Comparison of ENCODE assay signal across 10 cellular contexts in genomic region chr12:53386381-53386780, GRCh38. TPM values are rescaled to one million over a fixed set of nuclear protein-coding genes. Genes with fewer than 3 reads are reported as not detected.
DNase-seq lines count a peak whose midpoint lies in the region; ATAC-seq, FAIRE-seq and TF ChIP-seq lines count a peak whose summit lies in the region.
"Not testable (repeated sequence)": the region's sequence is repeated elsewhere in the genome, so short reads cannot be mapped to it uniquely, and the experiment has no call there.
"Had no signal": no experiment of that assay in that cellular context is flagged by ENCODE, and none has a peak within 500 bp of the region (broad histone marks: within the 10 kb centered on the region; RNA-seq: fewer than 3 reads in every experiment).

No MANE protein-coding gene starts in this region.

- H3K27ac ChIP-seq in A549; HEK293 (ENCODE audit: extremely low read depth, low read depth, low read length); left ventricle myocardium inferior (replicated peaks): not testable (repeated sequence)
- H3K27ac ChIP-seq in spleen, result peak overlapping the region in 4 of 8 donors; percentile 16 to 43 (median 35)

- intact Hi-C loops in activated T-helper 2 cell treated with anti-CD3 and anti-CD28 coated beads, Interferon-gamma antibody, Interleukin-2, Interleukin-4, amounts not matched to agents 10 μg/mL and 5 μg/mL and 100 μg/mL, durations not matched to agents 14 hours and 24 hours and 36 hours (cut with micrococcal nuclease); left ventricle myocardium inferior (cut with micrococcal nuclease); spleen (cut with DNase I; ENCODE audit: low total_unique reads): not testable (repeated sequence)

- peaks cover 67% of the 10 kb centered on the region for H3K4me1 ChIP-seq in A549
- H3K4me1 ChIP-seq in HEK293 (ENCODE audit: control insufficient read depth, insufficient read depth, low read length), result peaks cover 21% of the 10 kb centered on the region
- peaks cover 100% of the 10 kb centered on the region for H3K4me1 ChIP-seq in left ventricle myocardium inferior
- peaks cover 65 to 100% (median 99%) of the 10 kb centered on the region in 6 donors for H3K4me1 ChIP-seq in spleen

- H3K27me3 ChIP-seq in left ventricle myocardium inferior (ENCODE audit: low read depth); spleen (replicated peaks in 1 of 7): not testable (repeated sequence)

- H3K4me2 ChIP-seq in A549, result peak overlapping the region; percentile 28

- POLR2A ChIA-PET in A549 (lab: Yijun Ruan, JAX) (interaction anchor here (0.8 kb wide), 1 partner anchor 275 kb away, joined by 4 read pairs; no protein-coding TSS in a partner anchor), HEK293 (lab: Yijun Ruan, JAX) (interaction anchor here (0.6 to 0.8 kb wide), 3 partner anchors 21 to 77 kb away, joined by 3 to 5 read pairs (median 4); no protein-coding TSS in a partner anchor), T-cell (lab: Charles Lee) (interaction anchor here (0.6 to 1.0 kb wide), 3 partner anchors 21 to 69 kb away, joined by 3 to 16 read pairs (median 8); no protein-coding TSS in a partner anchor)
- POLR2A ChIA-PET in naive thymus-derived CD8-positive, alpha-beta T cell (lab: Charles Lee), result interaction anchor here (1.1 kb wide), 1 partner anchor 54 kb away, joined by 10 read pairs; no protein-coding TSS in a partner anchor

- H3K9me3 ChIP-seq in A549; HEK293 (ENCODE audit: control insufficient read depth, insufficient read depth, low read depth, low read length); left ventricle myocardium inferior (replicated peaks); spleen: not testable (repeated sequence)

- TF ChIP-seq EP300 in A549 (IDR thresholded peaks at IDR 0.05), result not testable (repeated sequence)

- not testable (repeated sequence) for ATAC-seq in A549; T-cell (replicated peaks in 1 of 4); central memory CD8-positive, alpha-beta T cell (replicated peaks; ENCODE audit: extremely low read depth, poor library complexity, severe bottlenecking); naive thymus-derived CD8-positive, alpha-beta T cell

- H3K36me3 ChIP-seq in HEK293 (ENCODE audit: control insufficient read depth in 2 of 2, insufficient read depth in 1 of 2, low read length in 2 of 2) (peaks cover 44 to 55% of the 10 kb centered on the region in 2 experiments), left ventricle myocardium inferior (peaks cover 61% of the 10 kb centered on the region), spleen (peaks cover 0 to 95% (median 49%) of the 10 kb centered on the region in 6 donors)

- TF ChIP-seq CTCF in A549 (IDR thresholded peaks at IDR 0.05); HEK293 (tag by site-specific recombination; IDR thresholded peaks at IDR 0.05); left ventricle myocardium inferior (IDR thresholded peaks at IDR 0.05; ENCODE audit: borderline replicate concordance); spleen (IDR thresholded peaks at IDR 0.05 in 8 of 11, conservative IDR thresholded peaks at IDR 0.05 in 3 of 11): not testable (repeated sequence)

- not testable (repeated sequence) for DNase-seq in A549 (ENCODE audit: low read depth in 1 of 2, low spot score in 1 of 2); T-cell; activated T-helper 2 cell treated with anti-CD3 and anti-CD28 coated beads, Interferon-gamma antibody, Interleukin-2, Interleukin-4, amounts not matched to agents 10 μg/mL and 5 μg/mL and 100 μg/mL, durations not matched to agents 14 hours and 24 hours and 36 hours (ENCODE audit: low spot score); central memory CD8-positive, alpha-beta T cell (ENCODE audit: low spot score in 2 of 2); left ventricle myocardium inferior; naive thymus-derived CD8-positive, alpha-beta T cell
- peak; percentile 16 for DNase-seq in spleen

- H3K36me3 Mint-ChIP-seq in T-cell, result peaks cover 42% of the 10 kb centered on the region
- peaks cover 61% of the 10 kb centered on the region for H3K36me3 Mint-ChIP-seq in activated T-helper 2 cell treated with anti-CD3 and anti-CD28 coated beads, Interferon-gamma antibody, Interleukin-2, Interleukin-4, amounts not matched to agents 10 μg/mL and 5 μg/mL and 100 μg/mL, durations not matched to agents 14 hours and 24 hours and 36 hours (ENCODE audit: low read depth)
- H3K36me3 Mint-ChIP-seq in central memory CD8-positive, alpha-beta T cell (ENCODE audit: insufficient read depth), result peaks cover 66% of the 10 kb centered on the region
- peaks cover 8 to 85% (median 29%) of the 10 kb centered on the region in 3 donors for H3K36me3 Mint-ChIP-seq in naive thymus-derived CD8-positive, alpha-beta T cell

- peaks cover 79 to 86% (median 82%) of the 10 kb centered on the region in 3 donors for H3K4me1 Mint-ChIP-seq in T-cell
- peaks cover 58% of the 10 kb centered on the region for H3K4me1 Mint-ChIP-seq in activated T-helper 2 cell treated with anti-CD3 and anti-CD28 coated beads, Interferon-gamma antibody, Interleukin-2, Interleukin-4, amounts not matched to agents 10 μg/mL and 5 μg/mL and 100 μg/mL, durations not matched to agents 14 hours and 24 hours and 36 hours (ENCODE audit: low read depth)
- H3K4me1 Mint-ChIP-seq in central memory CD8-positive, alpha-beta T cell, result peaks cover 76% of the 10 kb centered on the region
- H3K4me1 Mint-ChIP-seq in naive thymus-derived CD8-positive, alpha-beta T cell, result peaks cover 33 to 88% (median 81%) of the 10 kb centered on the region in 4 donors

- H3K4me3 Mint-ChIP-seq in T-cell, result peak overlapping the region in 2 of 3 donors; percentile 61 to 74
- H3K4me3 Mint-ChIP-seq in activated T-helper 2 cell treated with anti-CD3 and anti-CD28 coated beads, Interferon-gamma antibody, Interleukin-2, Interleukin-4, amounts not matched to agents 10 μg/mL and 5 μg/mL and 100 μg/mL, durations not matched to agents 14 hours and 24 hours and 36 hours (ENCODE audit: low read depth), result peak overlapping the region; percentile 27
- peak overlapping the region; percentile 43 for H3K4me3 Mint-ChIP-seq in central memory CD8-positive, alpha-beta T cell
- peak overlapping the region in 9 of 10 donors; percentile 63 to 89 (median 80) for H3K4me3 Mint-ChIP-seq in naive thymus-derived CD8-positive, alpha-beta T cell

- H3K4me3 ChIP-seq in A549; HEK293 (ENCODE audit: low read depth, low read length): not testable (repeated sequence)
- H3K4me3 ChIP-seq in left ventricle myocardium inferior, result peak overlapping the region; percentile 73
- peak overlapping the region in 2 of 8 donors; percentile 64 to 84 for H3K4me3 ChIP-seq in spleen

- TF ChIP-seq POLR2A in A549 (IDR thresholded peaks at IDR 0.05; ENCODE audit: low read length); spleen (IDR thresholded peaks at IDR 0.05): not testable (repeated sequence)

- FAIRE-seq in A549 (lab: Jason Lieb, UNC), result not testable (repeated sequence)

- not testable (repeated sequence) for H3K27me3 Mint-ChIP-seq in T-cell; activated T-helper 2 cell treated with anti-CD3 and anti-CD28 coated beads, Interferon-gamma antibody, Interleukin-2, Interleukin-4, amounts not matched to agents 10 μg/mL and 5 μg/mL and 100 μg/mL, durations not matched to agents 14 hours and 24 hours and 36 hours (ENCODE audit: low read depth); central memory CD8-positive, alpha-beta T cell; naive thymus-derived CD8-positive, alpha-beta T cell

- CTCF ChIA-PET in A549 (lab: Yijun Ruan, JAX) (interaction anchor here (0.6 to 12.7 kb wide), 7 partner anchors 27 to 88 kb away, joined by 3 to 199 read pairs (median 5); partner anchors contain the start of gene AAAS), HEK293 (lab: Yijun Ruan, JAX) (interaction anchor here (0.6 to 1.5 kb wide), 4 partner anchors 19 to 102 kb away, joined by 3 to 7 read pairs (median 4); no protein-coding TSS in a partner anchor), T-cell (lab: Charles Lee) (interaction anchor here in 1 of 2 donors (0.6 to 2.2 kb wide), 2 partner anchors 24 to 33 kb away, joined by 3 to 7 read pairs; no protein-coding TSS in a partner anchor)

- TF ChIP-seq RAD21 in A549 (conservative IDR thresholded peaks at IDR 0.05 in 1 of 2, IDR thresholded peaks at IDR 0.05 in 1 of 2), result not testable (repeated sequence)

- not testable (repeated sequence) for H3K9me3 Mint-ChIP-seq in T-cell; activated T-helper 2 cell treated with anti-CD3 and anti-CD28 coated beads, Interferon-gamma antibody, Interleukin-2, Interleukin-4, amounts not matched to agents 10 μg/mL and 5 μg/mL and 100 μg/mL, durations not matched to agents 14 hours and 24 hours and 36 hours; central memory CD8-positive, alpha-beta T cell; naive thymus-derived CD8-positive, alpha-beta T cell

- H3K27ac Mint-ChIP-seq in T-cell, result peak overlapping the region; percentile 17 to 60
- H3K27ac Mint-ChIP-seq in activated T-helper 2 cell treated with anti-CD3 and anti-CD28 coated beads, Interferon-gamma antibody, Interleukin-2, Interleukin-4, amounts not matched to agents 10 μg/mL and 5 μg/mL and 100 μg/mL, durations not matched to agents 14 hours and 24 hours and 36 hours, result peak overlapping the region; percentile 5
- H3K27ac Mint-ChIP-seq in central memory CD8-positive, alpha-beta T cell (ENCODE audit: low read depth), result peak overlapping the region; percentile 22
- peak overlapping the region; percentile 0 to 89 (median 68) for H3K27ac Mint-ChIP-seq in naive thymus-derived CD8-positive, alpha-beta T cell

- 92% methylated on average over 5 of the region's 5 CpGs for WGBS in A549 (ENCODE audit: missing lambda C conversion rate)
- 89 to 96% (median 91%) methylated on average over 5 of the region's 5 CpGs for WGBS in spleen, 5 donors

RNA-seq across cellular contexts. Expression of gene SP1, which starts 6.4 kb away (rescaled TPM):
- polyA plus RNA-seq in A549 (2011; rRNA removed), result 53.2 and 56.6 TPM in 2 replicates
- 14.0 and 18.8 TPM in 2 replicates for polyA plus RNA-seq in A549 (2012; cell fraction: cytosol; rRNA removed)
- polyA plus RNA-seq in A549 (2012; cell fraction: nucleus; rRNA removed), result 15.5 and 19.0 TPM in 2 replicates
- 24.0 to 24.5 TPM (median 24.2 TPM) in 3 replicates for polyA plus RNA-seq in A549 (2017; fragmentation: RNase III; extraction: RNeasy Plus Mini Kit Qiagen cat#74134 plus additional on column Dnase treatment)
- polyA minus RNA-seq in A549 (2011; rRNA and poly(A)+ RNA removed), result 176 and 220 TPM in 2 replicates
- 100 to 1,000 TPM in 2 of 5 donors, 10 to 100 TPM in 3; 72.7 to 109 (median 96.6) TPM for total RNA-seq in T-cell
- total RNA-seq in activated T-helper 2 cell treated with anti-CD3 and anti-CD28 coated beads, Interferon-gamma antibody, Interleukin-2, Interleukin-4, amounts not matched to agents 10 μg/mL and 5 μg/mL and 100 μg/mL, durations not matched to agents 14 hours and 24 hours and 36 hours, result 66.4 and 67.9 TPM in 2 replicates
- 27.4 TPM for total RNA-seq in left ventricle myocardium inferior
- total RNA-seq in naive thymus-derived CD8-positive, alpha-beta T cell, result 100 to 1,000 TPM; 104 TPM
- 10 to 100 TPM in 1 of 3 donors, 1 to 10 TPM in 2; 8.5 to 10.4 (median 9.4) TPM for polyA plus RNA-seq in naive thymus-derived CD8-positive, alpha-beta T cell
- total RNA-seq in spleen, result 10 to 100 TPM; 75.6 to 92.8 (median 86.1) TPM
- polyA plus RNA-seq in spleen, result 10 to 100 TPM in 1 of 3 donors, 1 to 10 TPM in 2; 9.1 to 13.6 (median 9.9) TPM

RNA-seq across cellular contexts. Expression of gene AMHR2, which starts 37.3 kb away (rescaled TPM):
- polyA plus RNA-seq in A549 (2011; rRNA removed), result 0.12 and 0.16 TPM in 2 replicates
- polyA plus RNA-seq in A549 (2012; cell fraction: cytosol; rRNA removed), result 0.67 and 0.80 TPM in 2 replicates
- 0.84 and 1.1 TPM in 2 replicates for polyA plus RNA-seq in A549 (2012; cell fraction: nucleus; rRNA removed)
- polyA plus RNA-seq in A549 (2017; fragmentation: RNase III; extraction: RNeasy Plus Mini Kit Qiagen cat#74134 plus additional on column Dnase treatment), result 0.13 to 0.22 TPM (median 0.18 TPM) in 3 replicates
- polyA minus RNA-seq in A549 (2011; rRNA and poly(A)+ RNA removed), result 0.49 and 0.62 TPM in 2 replicates
- total RNA-seq in T-cell, result under 1 TPM in 1 of 5 donors, not detected in 4; 0.19 TPM
- total RNA-seq in activated T-helper 2 cell treated with anti-CD3 and anti-CD28 coated beads, Interferon-gamma antibody, Interleukin-2, Interleukin-4, amounts not matched to agents 10 μg/mL and 5 μg/mL and 100 μg/mL, durations not matched to agents 14 hours and 24 hours and 36 hours, result not detected in 2 replicates
- 0.36 TPM for total RNA-seq in left ventricle myocardium inferior
- not detected for total RNA-seq in naive thymus-derived CD8-positive, alpha-beta T cell
- polyA plus RNA-seq in naive thymus-derived CD8-positive, alpha-beta T cell, result not detected
- total RNA-seq in spleen, result 10 to 100 TPM in 3 of 7 donors, 1 to 10 TPM in 4; 3.7 to 20.6 (median 8.8) TPM
- 1 to 10 TPM; 1.2 to 7.4 (median 1.7) TPM for polyA plus RNA-seq in spleen
- total RNA-seq: fibroblast of villous mesenchyme had no signal

RNA-seq across cellular contexts. Expression of gene SP7, which starts 50.2 kb away (rescaled TPM):
- 0.05 TPM in 1 of 2 replicates, not detected in the other for polyA plus RNA-seq in A549 (2011; rRNA removed)
- 0.01 and 0.04 TPM in 2 replicates for polyA plus RNA-seq in A549 (2012; cell fraction: cytosol; rRNA removed)
- 0.09 and 0.12 TPM in 2 replicates for polyA plus RNA-seq in A549 (2012; cell fraction: nucleus; rRNA removed)
- 0.03 to 0.06 TPM in 2 of 3 replicates, not detected in the other for polyA plus RNA-seq in A549 (2017; fragmentation: RNase III; extraction: RNeasy Plus Mini Kit Qiagen cat#74134 plus additional on column Dnase treatment)
- 0.17 TPM in 1 of 2 replicates, not detected in the other for polyA minus RNA-seq in A549 (2011; rRNA and poly(A)+ RNA removed)
- under 1 TPM in 1 of 5 donors, not detected in 4; 0.12 TPM for total RNA-seq in T-cell
- total RNA-seq in activated T-helper 2 cell treated with anti-CD3 and anti-CD28 coated beads, Interferon-gamma antibody, Interleukin-2, Interleukin-4, amounts not matched to agents 10 μg/mL and 5 μg/mL and 100 μg/mL, durations not matched to agents 14 hours and 24 hours and 36 hours, result 0.11 TPM in 1 of 2 replicates, not detected in the other
- total RNA-seq in left ventricle myocardium inferior, result not detected
- not detected for total RNA-seq in naive thymus-derived CD8-positive, alpha-beta T cell
- polyA plus RNA-seq in naive thymus-derived CD8-positive, alpha-beta T cell, result under 1 TPM in 1 of 3 donors, not detected in 2; 0.05 TPM
- total RNA-seq in spleen, result not detected
- polyA plus RNA-seq in spleen, result not detected
- total RNA-seq: fibroblast of villous mesenchyme, left lobe of liver had no signal

RNA-seq across cellular contexts. Expression of gene PRR13, which starts 55.2 kb away (rescaled TPM):
- 203 and 257 TPM in 2 replicates for polyA plus RNA-seq in A549 (2011; rRNA removed)
- polyA plus RNA-seq in A549 (2012; cell fraction: cytosol; rRNA removed), result 214 and 245 TPM in 2 replicates
- 99.6 and 118 TPM in 2 replicates for polyA plus RNA-seq in A549 (2012; cell fraction: nucleus; rRNA removed)
- 210 to 248 TPM (median 221 TPM) in 3 replicates for polyA plus RNA-seq in A549 (2017; fragmentation: RNase III; extraction: RNeasy Plus Mini Kit Qiagen cat#74134 plus additional on column Dnase treatment)
- polyA minus RNA-seq in A549 (2011; rRNA and poly(A)+ RNA removed), result 200 and 213 TPM in 2 replicates
- total RNA-seq in T-cell, result 100 to 1,000 TPM; 175 to 215 (median 187) TPM
- 178 and 198 TPM in 2 replicates for total RNA-seq in activated T-helper 2 cell treated with anti-CD3 and anti-CD28 coated beads, Interferon-gamma antibody, Interleukin-2, Interleukin-4, amounts not matched to agents 10 μg/mL and 5 μg/mL and 100 μg/mL, durations not matched to agents 14 hours and 24 hours and 36 hours
- total RNA-seq in left ventricle myocardium inferior, result 53.1 TPM
- 100 to 1,000 TPM; 215 to 217 TPM for total RNA-seq in naive thymus-derived CD8-positive, alpha-beta T cell
- polyA plus RNA-seq in naive thymus-derived CD8-positive, alpha-beta T cell, result 100 to 1,000 TPM; 513 to 535 (median 534) TPM
- total RNA-seq in spleen, result 100 to 1,000 TPM; 127 to 230 (median 197) TPM
- 100 to 1,000 TPM; 217 to 262 (median 223) TPM for polyA plus RNA-seq in spleen

Comparison
In these comparisons a context has a peak if more than half of its experiments do, and no peak if none do; other contexts are left out.
1. H3K27ac Mint-ChIP-seq: peak in every context shown above with its lines; median percentile 68 in naive thymus-derived CD8-positive, alpha-beta T cell; 38 in T-cell; 22 in central memory CD8-positive, alpha-beta T cell; 5 in activated T-helper 2 cell treated with anti-CD3 and anti-CD28 coated beads, Interferon-gamma antibody, Interleukin-2, Interleukin-4, amounts not matched to agents 10 μg/mL and 5 μg/mL and 100 μg/mL, durations not matched to agents 14 hours and 24 hours and 36 hours.
2. H3K4me3 Mint-ChIP-seq: peak in every context shown above with its lines; median percentile 80 in naive thymus-derived CD8-positive, alpha-beta T cell; 68 in T-cell; 43 in central memory CD8-positive, alpha-beta T cell; 27 in activated T-helper 2 cell treated with anti-CD3 and anti-CD28 coated beads, Interferon-gamma antibody, Interleukin-2, Interleukin-4, amounts not matched to agents 10 μg/mL and 5 μg/mL and 100 μg/mL, durations not matched to agents 14 hours and 24 hours and 36 hours.